26 cellular contexts compared by ENCODE assay signal in genomic region chr2:134352844-134353243, GRCh38.
A peak's percentile ranks its signal among the peaks of the same experiment; 100 is the strongest.
DNase-seq lines count a peak whose midpoint lies in the region; ATAC-seq lines count a peak whose summit lies in the region.
"Had no signal": no experiment of that assay in that cellular context is flagged by ENCODE, and none has a peak within 500 bp of the region (broad histone marks: within the 10 kb centered on the region; RNA-seq: fewer than 3 reads in every experiment).

No MANE protein-coding gene starts in this region.

- ATAC-seq in GM18858 (IDR thresholded peaks at IDR 0.05; ENCODE audit: unreplicated experiment) = peak; percentile 87
- peak; percentile 84 for ATAC-seq in GM21390 (IDR thresholded peaks at IDR 0.05; ENCODE audit: unreplicated experiment)
- peak; percentile 57 for ATAC-seq in HG03175 (IDR thresholded peaks at IDR 0.05; ENCODE audit: unreplicated experiment)
- no peak for ATAC-seq in HG03457 (IDR thresholded peaks at IDR 0.05; ENCODE audit: unreplicated experiment)
- ATAC-seq: natural killer cell treated with Interleukin-12 subunit alpha and Interleukin-12 subunit beta and Interleukin-15 and Interleukin-18, amount 100 ng/mL, for 72 hours had no signal

- DNase-seq in cerebellum (ENCODE audit: low spot score) (no peak), OCI-M2 (lab: John Stamatoyannopoulos, UW; ENCODE audit: unreplicated experiment) (no peak), NOMO-1 treated with DMSO at 0.1 percent for 48 hours (lab: John Stamatoyannopoulos, UW; ENCODE audit: unreplicated experiment) (no peak)
- DNase-seq: activated CD4-positive, alpha-beta memory T cell treated with anti-CD3 and anti-CD28 coated beads for 36 hours; activated CD4-positive, alpha-beta T cell treated with anti-CD3 and anti-CD28 coated beads for 1 hour; activated CD8-positive, alpha-beta memory T cell treated with anti-CD3 and anti-CD28 coated beads, Interleukin-2, amount 50 U/mL, for 4 hours; activated naive CD4-positive, alpha-beta T cell treated with Interleukin-2 at 50 U/mL for 16 hours; DMS153; effector CD8-positive, alpha-beta T cell; H9; hippocampal formation; mammary epithelial cell; NCI-H1417 treated with DMSO at 0.1 percent for 48 hours; NCI-H2081; NCI-H69; occipital lobe; Right ventricle myocardium superior; sigmoid colon; stimulated activated CD4-positive, alpha-beta T cell treated with anti-CD3 and anti-CD28 coated beads, Interleukin-12 subunit alpha, Interleukin-12 subunit beta, amount 100 ng/mL, for 4 hours; stimulated activated CD4-positive, alpha-beta T cell treated with anti-CD3 and anti-CD28 coated beads, Interleukin-4, amount 100 ng/mL, for 1 hour; tibial artery had no signal
